1 cellular context compared by ENCODE assay signal in genomic region chr6:116392158-116393032, GRCh38.
TF ChIP-seq lines count a peak whose summit lies in the region.

No MANE protein-coding gene starts in this region.

TF ChIP-seq in GM23338, 12 proteins besides CTCF, POLR2A, EP300 and RAD21 (continued from another document):
- TF ChIP-seq ZNF462 (CRISPR knock-in tag; IDR thresholded peaks at IDR 0.05) (no peak), POLR2AphosphoS5 (IDR thresholded peaks at IDR 0.05; ENCODE audit: low read depth) (no peak)
TF ChIP-seq in GM23338: peak in this region for 0.
